ENCODE assay signal across 17 cellular contexts in genomic region chr6:73108949-73109348, GRCh38.
"Had no signal": no experiment of that assay in that cellular context is flagged by ENCODE, and none has a peak within 500 bp of the region (broad histone marks: within the 10 kb centered on the region; RNA-seq: fewer than 3 reads in every experiment).

No MANE protein-coding gene starts in this region.

- H3K9me3 ChIP-seq: SJSA1 had no signal

- H3K36me3 ChIP-seq: SJSA1 had no signal

- H3K27me3 ChIP-seq: SJSA1 had no signal

- H3K4me3 ChIP-seq: SJSA1 had no signal

- DNase-seq: KBM-7, MV-4-11, NCI-H1048, NCI-H1436, NCI-H187, NCI-H2029, NCI-H2081 treated with DMSO at 0.1 percent for 48 hours, NCI-H2171, NCI-H226, NCI-H446, NCI-H510A, NCI-H524 treated with DMSO at 0.1 percent for 48 hours, NCI-H82, Right ventricle myocardium superior, RPMI8226, SIG-M5 had no signal

- H3K27ac ChIP-seq: SJSA1 had no signal

- H3K4me1 ChIP-seq: SJSA1 had no signal
